2 cellular contexts compared by ENCODE assay signal in genomic region chr14:56587701-56588100, GRCh38.
TF ChIP-seq lines count a peak whose summit lies in the region.

No MANE protein-coding gene starts in this region.

TF ChIP-seq in HEK293T, 16 proteins besides CTCF, POLR2A, EP300 and RAD21:
- TF ChIP-seq PKNOX1 (IDR thresholded peaks at IDR 0.05) (0 out of 2 replicates have a peak, but pooled peaks have one; percentile 3), LEF1 (IDR thresholded peaks at IDR 0.05; ENCODE audit: borderline replicate concordance) (no peak), ELF4 (IDR thresholded peaks at IDR 0.05) (no peak)

TF ChIP-seq in K562, 482 proteins besides CTCF, POLR2A, EP300 and RAD21 (continued from another document):
- TF ChIP-seq ZNF449 (CRISPR knock-in tag; IDR thresholded peaks at IDR 0.05) (no peak), GATAD2B (IDR thresholded peaks at IDR 0.05; ENCODE audit: borderline replicate concordance) (no peak), CEBPG (CRISPR knock-in tag; IDR thresholded peaks at IDR 0.05) (no peak), CEBPG (tag; conservative IDR thresholded peaks at IDR 0.05 in 1 of 2, IDR thresholded peaks at IDR 0.05 in 1 of 2) (no peak), ZNF764 (CRISPR knock-in tag; IDR thresholded peaks at IDR 0.05; ENCODE audit: low read depth) (no peak), ZBED1 (IDR thresholded peaks at IDR 0.05) (no peak), ZNF280A (IDR thresholded peaks at IDR 0.05; ENCODE audit: low read depth, partially characterized antibody) (no peak), SMAD3 (CRISPR knock-in tag; conservative IDR thresholded peaks at IDR 0.05) (no peak), ETV6 (IDR thresholded peaks at IDR 0.05; ENCODE audit: borderline replicate concordance in 1 of 2, low read depth in 2 of 2, low read length in 1 of 2) (no peak), ETV6 (CRISPR knock-in tag; IDR thresholded peaks at IDR 0.05; ENCODE audit: borderline replicate concordance) (no peak), RBM17 (IDR thresholded peaks at IDR 0.05; ENCODE audit: borderline replicate concordance, low read depth, low read length) (no peak), BHLHE40 (IDR thresholded peaks at IDR 0.05; ENCODE audit: low read length) (no peak), ZNF551 (CRISPR knock-in tag; IDR thresholded peaks at IDR 0.05) (no peak), CTBP1 (IDR thresholded peaks at IDR 0.05; ENCODE audit: borderline replicate concordance) (no peak), E2F5 (CRISPR knock-in tag; IDR thresholded peaks at IDR 0.05) (no peak), ARID1B (IDR thresholded peaks at IDR 0.05) (no peak), PHF8 (IDR thresholded peaks at IDR 0.05; ENCODE audit: borderline replicate concordance, low read length) (no peak), ARID3A (IDR thresholded peaks at IDR 0.05; ENCODE audit: borderline replicate concordance, low read depth, low read length) (no peak)
